8 cellular contexts compared by ENCODE assay signal in the genomic region with DNA sequence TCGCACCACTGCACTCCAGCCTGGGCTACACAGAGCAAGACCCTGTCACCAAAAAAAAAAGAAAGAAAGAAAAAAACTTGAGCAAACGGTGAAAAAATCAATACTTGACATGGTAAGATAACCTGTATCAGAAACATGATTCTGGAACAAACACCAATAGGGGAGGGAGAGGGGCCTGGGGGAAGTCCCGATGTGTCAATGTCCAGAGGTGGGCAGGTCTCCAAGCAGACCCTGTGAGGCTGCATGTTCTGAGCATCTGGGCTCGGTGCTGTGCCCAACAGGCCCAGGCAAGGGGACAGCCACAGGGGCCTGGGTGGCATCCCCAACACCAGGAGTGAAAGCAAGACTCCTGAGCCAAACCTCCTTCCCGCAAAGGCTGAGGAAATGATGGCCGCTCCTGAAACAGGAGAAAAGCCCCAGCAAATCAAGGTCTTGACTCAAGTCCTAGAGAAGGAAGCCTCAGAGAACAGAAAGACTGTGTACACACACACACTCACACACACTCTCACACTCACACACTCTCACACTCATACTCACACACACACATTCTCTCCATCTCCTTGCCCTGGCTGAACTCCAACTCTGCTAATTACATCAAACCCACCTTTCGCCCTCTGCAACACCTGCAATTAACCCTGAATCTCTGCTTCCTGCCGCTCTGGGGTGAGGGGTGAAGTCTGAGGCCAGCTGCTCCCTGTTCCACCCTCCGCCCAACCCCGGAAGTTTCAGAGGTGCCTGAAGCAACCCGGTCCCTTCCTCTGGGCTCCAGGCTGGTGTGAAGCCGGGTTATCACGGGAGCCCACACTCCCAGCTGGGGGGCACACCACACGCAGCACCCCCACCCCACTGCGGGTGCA. TPM values are rescaled to one million over a fixed set of nuclear protein-coding genes. Genes with fewer than 3 reads are reported as not detected.
DNase-seq lines count a peak whose midpoint lies in the region; ATAC-seq and TF ChIP-seq lines count a peak whose summit lies in the region.

No MANE protein-coding gene starts in this region.

- POLR2A ChIA-PET in activated CD8-positive, alpha-beta T cell treated with anti-CD3 and anti-CD28 coated beads for 36 hours (lab: Charles Lee), result interaction anchor here (0.9 to 13.8 kb wide), 11 partner anchors 10 to 74 kb away, joined by 3 to 214 read pairs (median 5); partner anchors contain the start of gene CCDC88C

- TF ChIP-seq CTCF in GM10266 (IDR thresholded peaks at IDR 0.05; ENCODE audit: control insufficient read depth, insufficient read depth, low read depth, missing control alignments), result no peak
- no peak for TF ChIP-seq CTCF in activated CD8-positive, alpha-beta T cell treated with anti-CD3 and anti-CD28 coated beads for 36 hours (IDR thresholded peaks at IDR 0.05)
- no peak for TF ChIP-seq CTCF in coronary artery (IDR thresholded peaks at IDR 0.05)

- H3K4me1 Mint-ChIP-seq in activated CD8-positive, alpha-beta T cell treated with anti-CD3 and anti-CD28 coated beads for 36 hours (ENCODE audit: low read depth), result peaks cover 89% of the 10 kb centered on the region

- intact Hi-C loops in activated CD8-positive, alpha-beta T cell treated with anti-CD3 and anti-CD28 coated beads for 36 hours (cut with micrococcal nuclease), result no loop called here

- H3K27me3 Mint-ChIP-seq in activated CD8-positive, alpha-beta T cell treated with anti-CD3 and anti-CD28 coated beads for 36 hours, result no peaks in the 10 kb centered on the region

- peak; percentile 69 for DNase-seq in GM10266 (ENCODE audit: extremely low spot score)
- no peak for DNase-seq in Karpas-422
- peak; percentile 80 for DNase-seq in activated CD8-positive, alpha-beta T cell treated with anti-CD3 and anti-CD28 coated beads for 36 hours
- DNase-seq in coronary artery (ENCODE audit: low spot score), result no peak
- DNase-seq in occipital lobe (lab: John Stamatoyannopoulos, UW), result no peak

- H3K4me3 Mint-ChIP-seq in activated CD8-positive, alpha-beta T cell treated with anti-CD3 and anti-CD28 coated beads for 36 hours, result peak overlapping the region; percentile 70

- peak overlapping the region; percentile 95 for H3K27ac Mint-ChIP-seq in activated CD8-positive, alpha-beta T cell treated with anti-CD3 and anti-CD28 coated beads for 36 hours

- H3K9me3 ChIP-seq in Karpas-422 (ENCODE audit: low read length) (no peaks in the 10 kb centered on the region), iPS-20b (ENCODE audit: insufficient read depth, low read depth, low read length) (no peaks in the 10 kb centered on the region), thymus (ENCODE audit: control insufficient read depth) (no peaks in the 10 kb centered on the region)

- 27% methylated on average over 15 of the region's 15 CpGs for WGBS in thymus

- CTCF ChIA-PET in activated CD8-positive, alpha-beta T cell treated with anti-CD3 and anti-CD28 coated beads for 36 hours (lab: Charles Lee), result interaction anchor here (0.8 to 10.3 kb wide), 9 partner anchors 9 to 75 kb away, joined by 3 to 112 read pairs (median 4); partner anchors contain the start of gene CCDC88C

- H3K27me3 ChIP-seq in Karpas-422 (ENCODE audit: low read length), result no peaks in the 10 kb centered on the region
- H3K27me3 ChIP-seq in iPS-20b (ENCODE audit: insufficient read depth, low read length), result no peaks in the 10 kb centered on the region
- no peaks in the 10 kb centered on the region for H3K27me3 ChIP-seq in thymus (ENCODE audit: control insufficient read depth, insufficient read depth)

- H3K4me1 ChIP-seq in Karpas-422 (ENCODE audit: low read length) (peaks cover 44% of the 10 kb centered on the region), iPS-20b (ENCODE audit: insufficient read depth, low read length) (peaks cover 65% of the 10 kb centered on the region), thymus (ENCODE audit: control insufficient read depth, insufficient read depth, low read length) (peaks cover 58% of the 10 kb centered on the region)

- peak; percentile 64 for ATAC-seq in GM21528 (IDR thresholded peaks at IDR 0.05; ENCODE audit: low FRiP score, unreplicated experiment)
- peak; percentile 73 for ATAC-seq in activated CD8-positive, alpha-beta T cell treated with anti-CD3 and anti-CD28 coated beads for 36 hours

- no peak overlapping the region for H2AFZ ChIP-seq in Karpas-422 (ENCODE audit: low read length)

- H3K4me3 ChIP-seq in Karpas-422 (ENCODE audit: low read length), result no peak overlapping the region
- no peak overlapping the region for H3K4me3 ChIP-seq in iPS-20b (ENCODE audit: low read length)
- peak overlapping the region; percentile 11 for H3K4me3 ChIP-seq in thymus (ENCODE audit: low read length)
- H3K4me3 ChIP-seq in coronary artery, result no peak overlapping the region

- H3K36me3 Mint-ChIP-seq in activated CD8-positive, alpha-beta T cell treated with anti-CD3 and anti-CD28 coated beads for 36 hours (ENCODE audit: low read depth), result peaks cover 46% of the 10 kb centered on the region

- H3K9me2 ChIP-seq in Karpas-422 (replicated peaks; ENCODE audit: insufficient read depth, low read length), result no peaks in the 10 kb centered on the region

- peak overlapping the region; percentile 5 for H3K4me2 ChIP-seq in Karpas-422 (ENCODE audit: low read depth, low read length, poor library complexity, severe bottlenecking)

- peaks cover 82% of the 10 kb centered on the region for H4K20me1 ChIP-seq in Karpas-422 (ENCODE audit: insufficient read depth, low read depth, low read length)

- H3K9me3 Mint-ChIP-seq in activated CD8-positive, alpha-beta T cell treated with anti-CD3 and anti-CD28 coated beads for 36 hours, result no peaks in the 10 kb centered on the region

- H3K36me3 ChIP-seq in Karpas-422 (ENCODE audit: insufficient read depth, low read length), result no peaks in the 10 kb centered on the region; the same call in 1 of the 2 replicates
- no peaks in the 10 kb centered on the region for H3K36me3 ChIP-seq in iPS-20b (ENCODE audit: insufficient read depth, low read depth, low read length)
- no peaks in the 10 kb centered on the region for H3K36me3 ChIP-seq in thymus (ENCODE audit: control insufficient read depth, insufficient read depth)

- H3K9ac ChIP-seq in Karpas-422 (ENCODE audit: low read length) (peak overlapping the region; percentile 12), iPS-20b (ENCODE audit: low read depth, low read length) (peak overlapping the region; percentile 31; the same call in 1 of the 2 replicates)

- H3K27ac ChIP-seq in Karpas-422 (ENCODE audit: low read length) (no peak overlapping the region), iPS-20b (ENCODE audit: low read length) (peak overlapping the region; percentile 3), thymus (ENCODE audit: low read depth) (peak overlapping the region; percentile 75), coronary artery (no peak overlapping the region)

- H3K79me2 ChIP-seq in Karpas-422 (ENCODE audit: low read length), result peaks cover 84% of the 10 kb centered on the region

RNA-seq across cellular contexts. Expression of gene CCDC88C, which starts 20.4 kb away (rescaled TPM):
- 57.9 and 72.4 TPM in 2 replicates for total RNA-seq in Karpas-422 (2014; rRNA removed; shearing (Covaris generic); ENCODE audit: low replicate concordance)
- 10 to 100 TPM; 83.6 to 87.8 TPM for total RNA-seq in activated CD8-positive, alpha-beta T cell treated with anti-CD3 and anti-CD28 coated beads for 36 hours
- polyA plus RNA-seq in thymus, result 47.4 TPM
- total RNA-seq in occipital lobe, result 14.3 TPM

Comparison
In these comparisons a context has a peak if more than half of its experiments do, and no peak if none do; other contexts are left out.
1. DNase-seq: peak in GM10266 (single experiment) and activated CD8-positive, alpha-beta T cell treated with anti-CD3 and anti-CD28 coated beads for 36 hours (single experiment); none in Karpas-422 (single experiment), coronary artery (single experiment) and occipital lobe (single experiment).
2. H3K27ac ChIP-seq: peak in iPS-20b (single experiment) and thymus (single experiment); none in Karpas-422 (single experiment) and coronary artery (0 of 2).